Comparison of ENCODE assay signal across 8 cellular contexts in genomic region chr3:14402304-14402811, GRCh38. TPM values are rescaled to one million over a fixed set of nuclear protein-coding genes. Genes with fewer than 3 reads are reported as not detected.
DNase-seq lines count a peak whose midpoint lies in the region; ATAC-seq and TF ChIP-seq lines count a peak whose summit lies in the region.

TSS of gene SLC6A6 (plus strand) at chr3:14402606. CDS start at chr3:14443635, 41,029 bp downstream.

- H3K4me3 Mint-ChIP-seq in T-helper 1 cell treated with Interleukin-12 subunit alpha and Interleukin-12 subunit beta and Interleukin-4 antibody, amounts not matched to agents 30 μg/mL and 1 μg/mL, for 36 hours: peak within 1 kb of the TSS; percentile 99

- H3K27ac Mint-ChIP-seq in T-helper 1 cell treated with Interleukin-12 subunit alpha and Interleukin-12 subunit beta and Interleukin-4 antibody, amounts not matched to agents 30 μg/mL and 1 μg/mL, for 36 hours: peak within 1 kb of the TSS; percentile 96

- no peaks in the 10 kb centered on the region for H3K9me3 ChIP-seq in psoas muscle

- H3K36me3 ChIP-seq in psoas muscle (ENCODE audit: insufficient read depth in 1 of 2, low read depth in 1 of 2) (peaks cover 0 to 10% of the 10 kb centered on the region in 2 donors), urinary bladder (ENCODE audit: insufficient read depth) (no peaks in the 10 kb centered on the region)

- H3K36me3 Mint-ChIP-seq in T-helper 1 cell treated with Interleukin-12 subunit alpha and Interleukin-12 subunit beta and Interleukin-4 antibody, amounts not matched to agents 30 μg/mL and 1 μg/mL, for 36 hours (ENCODE audit: low read depth): peaks cover 15% of the 10 kb centered on the region

- H3K4me3 ChIP-seq in psoas muscle: peak within 1 kb of the TSS; percentile 91
- H3K4me3 ChIP-seq in urinary bladder (ENCODE audit: low read depth, low read length): peak within 1 kb of the TSS; percentile 74

- H3K27me3 Mint-ChIP-seq in T-helper 1 cell treated with Interleukin-12 subunit alpha and Interleukin-12 subunit beta and Interleukin-4 antibody, amounts not matched to agents 30 μg/mL and 1 μg/mL, for 36 hours (ENCODE audit: low read depth): peaks cover 6% of the 10 kb centered on the region

- H3K4me1 ChIP-seq in psoas muscle: peaks cover 23% of the 10 kb centered on the region
- H3K4me1 ChIP-seq in urinary bladder (ENCODE audit: insufficient read depth): no peaks in the 10 kb centered on the region

- peak; percentile 43 for TF ChIP-seq CTCF in psoas muscle (IDR thresholded peaks at IDR 0.05)

- ATAC-seq in HG02884 (IDR thresholded peaks at IDR 0.05; ENCODE audit: unreplicated experiment) (peak; percentile 67), left ventricle myocardium superior (peak; percentile 87), psoas muscle (peak; percentile 78 to 81 (median 80))

- WGBS in psoas muscle, 3 donors: 0 to 1% (median 1%) methylated on average over 46 to 59 of the region's 59 CpGs
- WGBS in urinary bladder: under 1% methylated on average over 59 of the region's 59 CpGs

- H3K9me3 Mint-ChIP-seq in T-helper 1 cell treated with Interleukin-12 subunit alpha and Interleukin-12 subunit beta and Interleukin-4 antibody, amounts not matched to agents 30 μg/mL and 1 μg/mL, for 36 hours: no peaks in the 10 kb centered on the region

- TF ChIP-seq POLR2A in GM15510 (IDR thresholded peaks at IDR 0.05; ENCODE audit: borderline replicate concordance, extremely low read depth, insufficient read length): peak; percentile 79

- no peaks in the 10 kb centered on the region for H3K27me3 ChIP-seq in psoas muscle (ENCODE audit: insufficient read depth in 3 of 3, low read length in 2 of 3)

- H3K27ac ChIP-seq in psoas muscle (peak within 1 kb of the TSS; percentile 97), urinary bladder (ENCODE audit: low read depth) (peak within 1 kb of the TSS; percentile 88)

- intact Hi-C loops in left ventricle myocardium superior (cut with micrococcal nuclease): no loop called here
- intact Hi-C loops in psoas muscle (cut with DNase I): loop anchor here (2.0 to 10.0 kb wide), 5 partner anchors 30 to 198 kb away; no protein-coding TSS in a partner anchor

- peaks cover 32% of the 10 kb centered on the region for H3K4me1 Mint-ChIP-seq in T-helper 1 cell treated with Interleukin-12 subunit alpha and Interleukin-12 subunit beta and Interleukin-4 antibody, amounts not matched to agents 30 μg/mL and 1 μg/mL, for 36 hours (ENCODE audit: low read depth)

- DNase-seq in NCI-H1694 (lab: John Stamatoyannopoulos, UW) (peak; percentile 22), amygdala (lab: John Stamatoyannopoulos, UW) (peak in 55 of 56 donors; percentile 38 to 95 (median 81)), left ventricle myocardium superior (peak; percentile 97), psoas muscle (peak; percentile 96 to 97)

RNA-seq across cellular contexts. Expression of gene SLC6A6, which starts in this region (rescaled TPM):
- 14.1 TPM for total RNA-seq in left ventricle myocardium superior
- total RNA-seq in psoas muscle: 100 to 1,000 TPM in 1 of 4 donors, 10 to 100 TPM in 3; 10.3 to 104 (median 34.7) TPM
- 10 to 100 TPM; 12.6 to 76.1 (median 52.8) TPM for polyA plus RNA-seq in psoas muscle
- 9.2 TPM for total RNA-seq in urinary bladder
- polyA plus RNA-seq in urinary bladder: 8.0 TPM

Comparison
In these comparisons a context has a peak if more than half of its experiments do, and no peak if none do; other contexts are left out.
1. Peak in every context shown above with its lines: DNase-seq, ATAC-seq, H3K4me3 ChIP-seq and H3K27ac ChIP-seq.
2. DNase-seq: peak in every context shown above with its lines; median percentile 97 in left ventricle myocardium superior; 96 in psoas muscle; 81 in amygdala; 22 in NCI-H1694.